8 cellular contexts compared by ENCODE assay signal in the genomic region with DNA sequence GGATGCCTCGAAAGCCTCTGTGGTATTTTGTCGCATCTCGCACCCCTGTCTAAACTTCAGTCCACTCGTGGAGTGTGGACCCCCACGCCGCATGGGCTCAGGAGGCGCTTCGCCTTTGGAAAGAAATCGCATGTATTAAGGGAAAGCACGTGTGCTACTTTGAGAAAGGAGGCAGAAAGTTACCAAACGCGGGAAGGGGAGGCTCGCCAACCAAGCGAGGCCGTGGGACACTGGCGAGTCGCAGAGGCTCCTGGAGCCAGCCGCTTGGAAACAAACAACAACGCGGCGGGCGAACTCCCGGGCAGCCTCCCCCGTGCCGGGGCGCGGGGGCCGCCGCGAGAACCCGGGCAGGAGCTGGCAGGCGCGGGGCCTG. TPM values are rescaled to one million over a fixed set of nuclear protein-coding genes. Genes with fewer than 3 reads are reported as not detected.
A peak's percentile ranks its signal among the peaks of the same experiment; 100 is the strongest.
DNase-seq lines count a peak whose midpoint lies in the region; ATAC-seq and TF ChIP-seq lines count a peak whose summit lies in the region.

No MANE protein-coding gene starts in this region.

- no peak for DNase-seq in activated CD4-positive, alpha-beta T cell treated with anti-CD3 and anti-CD28 coated beads, Interleukin-2, amount 10 ng/mL, durations not matched to agents 24 days and 14 days
- DNase-seq in activated CD4-positive, alpha-beta T cell treated with anti-CD3 and anti-CD28 coated beads for 48 hours, result no peak
- DNase-seq in astrocyte of the cerebellum (ENCODE audit: low read depth), result no peak
- no peak for DNase-seq in kidney epithelial cell (ENCODE audit: low read depth)
- peak; percentile 28 for DNase-seq in stromal cell of bone marrow (ENCODE audit: low read depth)
- DNase-seq in NCI-H187 treated with DMSO at 0.1 percent for 48 hours (lab: John Stamatoyannopoulos, UW), result no peak

- peaks cover 7% of the 10 kb centered on the region for H3K4me1 Mint-ChIP-seq in activated CD4-positive, alpha-beta T cell treated with anti-CD3 and anti-CD28 coated beads, Interleukin-2, amount 10 ng/mL, durations not matched to agents 24 days and 14 days

- in situ Hi-C loops in astrocyte of the cerebellum (cut with HindIII; ENCODE audit: low sequenced_read_pairs), result no loop called here

- H3K27me3 Mint-ChIP-seq in activated CD4-positive, alpha-beta T cell treated with anti-CD3 and anti-CD28 coated beads, Interleukin-2, amount 10 ng/mL, durations not matched to agents 24 days and 14 days, result peaks cover 58% of the 10 kb centered on the region

- no peaks in the 10 kb centered on the region for H3K36me3 ChIP-seq in kidney epithelial cell (ENCODE audit: control insufficient read depth, insufficient read depth, low read length)

- no peaks in the 10 kb centered on the region for H3K9me3 Mint-ChIP-seq in activated CD4-positive, alpha-beta T cell treated with anti-CD3 and anti-CD28 coated beads, Interleukin-2, amount 10 ng/mL, durations not matched to agents 24 days and 14 days

- H3K36me3 Mint-ChIP-seq in activated CD4-positive, alpha-beta T cell treated with anti-CD3 and anti-CD28 coated beads, Interleukin-2, amount 10 ng/mL, durations not matched to agents 24 days and 14 days (ENCODE audit: low read depth), result no peaks in the 10 kb centered on the region

- H3K4me3 ChIP-seq in astrocyte of the cerebellum (ENCODE audit: low read depth, low read length) (peak overlapping the region; percentile 42), kidney epithelial cell (ENCODE audit: low read depth, low read length) (peak overlapping the region; percentile 47)

- intact Hi-C loops in activated CD4-positive, alpha-beta T cell treated with anti-CD3 and anti-CD28 coated beads, Interleukin-2, amount 10 ng/mL, durations not matched to agents 24 days and 14 days (cut with micrococcal nuclease), result loop anchor here (10.0 kb wide), 1 partner anchor 681 kb away; no protein-coding TSS in a partner anchor

- H3K27me3 ChIP-seq in kidney epithelial cell (ENCODE audit: control insufficient read depth, insufficient read depth, low read length), result no peaks in the 10 kb centered on the region

- no peak overlapping the region for H3K27ac Mint-ChIP-seq in activated CD4-positive, alpha-beta T cell treated with anti-CD3 and anti-CD28 coated beads, Interleukin-2, amount 10 ng/mL, durations not matched to agents 24 days and 14 days

- ATAC-seq in HG03196 (IDR thresholded peaks at IDR 0.05; ENCODE audit: unreplicated experiment) (no peak), GM18870 (IDR thresholded peaks at IDR 0.05; ENCODE audit: unreplicated experiment) (no peak)

- H3K4me3 Mint-ChIP-seq in activated CD4-positive, alpha-beta T cell treated with anti-CD3 and anti-CD28 coated beads, Interleukin-2, amount 10 ng/mL, durations not matched to agents 24 days and 14 days, result peak overlapping the region; percentile 72

- no peak for TF ChIP-seq CTCF in astrocyte of the cerebellum (IDR thresholded peaks at IDR 0.05; ENCODE audit: low read depth, low read length, missing control alignments)
- no peak for TF ChIP-seq CTCF in kidney epithelial cell (IDR thresholded peaks at IDR 0.05; ENCODE audit: insufficient read depth, low read length, poor library complexity, severe bottlenecking)

RNA-seq across cellular contexts. Expression of gene AGAP1, which starts 0.5 kb away (rescaled TPM):
- total RNA-seq in activated CD4-positive, alpha-beta T cell treated with anti-CD3 and anti-CD28 coated beads, Interleukin-2, amount 10 ng/mL, durations not matched to agents 24 days and 14 days, result 2.3 and 3.8 TPM in 2 replicates
- 33.7 and 42.0 TPM in 2 replicates for total RNA-seq in kidney epithelial cell
